1 cellular context compared by ENCODE assay signal in the genomic region with DNA sequence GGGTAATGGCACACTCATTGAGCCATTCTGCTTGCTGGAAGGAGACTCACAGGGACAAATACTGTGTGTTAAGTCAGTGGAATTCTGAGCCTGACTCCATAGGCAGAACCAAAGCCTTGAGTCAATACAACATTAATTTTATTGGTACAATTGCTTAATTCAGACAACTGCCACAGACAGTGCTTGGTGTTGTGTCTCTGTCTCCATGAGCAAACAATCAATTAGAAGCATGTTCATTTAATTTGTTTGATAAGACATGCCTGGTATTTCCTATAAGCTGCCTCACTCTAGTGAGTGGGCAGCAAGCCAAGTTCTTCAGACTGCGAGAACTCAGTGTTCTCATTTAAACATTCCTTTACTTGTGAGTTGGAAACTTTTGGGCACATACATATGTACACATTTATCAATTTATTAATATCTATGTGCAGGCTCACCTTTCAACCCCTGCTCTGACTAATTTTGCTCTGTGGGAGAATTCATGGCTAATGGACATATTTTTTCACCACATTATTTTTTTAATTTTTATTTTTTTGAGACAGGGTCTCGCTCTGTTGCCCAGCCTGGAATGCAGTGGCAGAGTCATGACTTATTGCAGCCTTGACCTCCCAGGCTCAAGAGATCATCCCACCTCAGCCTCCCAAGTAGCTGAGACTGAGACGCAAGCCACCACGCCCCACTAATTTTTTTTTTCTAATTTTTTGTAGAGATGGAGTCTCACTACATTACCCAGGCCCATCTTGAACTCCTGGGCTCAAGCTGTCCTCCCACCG.
A peak's percentile ranks its signal among the peaks of the same experiment; 100 is the strongest.
TF ChIP-seq lines count a peak whose summit lies in the region.

No MANE protein-coding gene starts in this region.

TF ChIP-seq in HEK293, 187 proteins besides CTCF, POLR2A, EP300 and RAD21 (continued from another document):
- TF ChIP-seq, protein P1, sequence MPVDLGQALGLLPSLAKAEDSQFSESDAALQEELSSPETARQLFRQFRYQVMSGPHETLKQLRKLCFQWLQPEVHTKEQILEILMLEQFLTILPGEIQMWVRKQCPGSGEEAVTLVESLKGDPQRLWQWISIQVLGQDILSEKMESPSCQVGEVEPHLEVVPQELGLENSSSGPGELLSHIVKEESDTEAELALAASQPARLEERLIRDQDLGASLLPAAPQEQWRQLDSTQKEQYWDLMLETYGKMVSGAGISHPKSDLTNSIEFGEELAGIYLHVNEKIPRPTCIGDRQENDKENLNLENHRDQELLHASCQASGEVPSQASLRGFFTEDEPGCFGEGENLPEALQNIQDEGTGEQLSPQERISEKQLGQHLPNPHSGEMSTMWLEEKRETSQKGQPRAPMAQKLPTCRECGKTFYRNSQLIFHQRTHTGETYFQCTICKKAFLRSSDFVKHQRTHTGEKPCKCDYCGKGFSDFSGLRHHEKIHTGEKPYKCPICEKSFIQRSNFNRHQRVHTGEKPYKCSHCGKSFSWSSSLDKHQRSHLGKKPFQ (tag by site-specific recombination; IDR thresholded peaks at IDR 0.05): no peak
- no peak for TF ChIP-seq ZNF155 (tag by site-specific recombination; IDR thresholded peaks at IDR 0.05)
- no peak for TF ChIP-seq ZNF560 (tag by site-specific recombination; IDR thresholded peaks at IDR 0.05; ENCODE audit: borderline replicate concordance)
- TF ChIP-seq ZNF701 (tag by site-specific recombination; IDR thresholded peaks at IDR 0.05): no peak
- no peak for TF ChIP-seq ZNF423 (tag by site-specific recombination; IDR thresholded peaks at IDR 0.05)
- no peak for TF ChIP-seq ZNF558 (tag by site-specific recombination; IDR thresholded peaks at IDR 0.05)
- no peak for TF ChIP-seq ZNF626 (tag by site-specific recombination; IDR thresholded peaks at IDR 0.05)
- TF ChIP-seq ZNF184 (tag by site-specific recombination; IDR thresholded peaks at IDR 0.05): no peak
- TF ChIP-seq, protein P2, sequence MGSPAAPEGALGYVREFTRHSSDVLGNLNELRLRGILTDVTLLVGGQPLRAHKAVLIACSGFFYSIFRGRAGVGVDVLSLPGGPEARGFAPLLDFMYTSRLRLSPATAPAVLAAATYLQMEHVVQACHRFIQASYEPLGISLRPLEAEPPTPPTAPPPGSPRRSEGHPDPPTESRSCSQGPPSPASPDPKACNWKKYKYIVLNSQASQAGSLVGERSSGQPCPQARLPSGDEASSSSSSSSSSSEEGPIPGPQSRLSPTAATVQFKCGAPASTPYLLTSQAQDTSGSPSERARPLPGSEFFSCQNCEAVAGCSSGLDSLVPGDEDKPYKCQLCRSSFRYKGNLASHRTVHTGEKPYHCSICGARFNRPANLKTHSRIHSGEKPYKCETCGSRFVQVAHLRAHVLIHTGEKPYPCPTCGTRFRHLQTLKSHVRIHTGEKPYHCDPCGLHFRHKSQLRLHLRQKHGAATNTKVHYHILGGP (tag by site-specific recombination; IDR thresholded peaks at IDR 0.05): no peak
- TF ChIP-seq, protein P3, sequence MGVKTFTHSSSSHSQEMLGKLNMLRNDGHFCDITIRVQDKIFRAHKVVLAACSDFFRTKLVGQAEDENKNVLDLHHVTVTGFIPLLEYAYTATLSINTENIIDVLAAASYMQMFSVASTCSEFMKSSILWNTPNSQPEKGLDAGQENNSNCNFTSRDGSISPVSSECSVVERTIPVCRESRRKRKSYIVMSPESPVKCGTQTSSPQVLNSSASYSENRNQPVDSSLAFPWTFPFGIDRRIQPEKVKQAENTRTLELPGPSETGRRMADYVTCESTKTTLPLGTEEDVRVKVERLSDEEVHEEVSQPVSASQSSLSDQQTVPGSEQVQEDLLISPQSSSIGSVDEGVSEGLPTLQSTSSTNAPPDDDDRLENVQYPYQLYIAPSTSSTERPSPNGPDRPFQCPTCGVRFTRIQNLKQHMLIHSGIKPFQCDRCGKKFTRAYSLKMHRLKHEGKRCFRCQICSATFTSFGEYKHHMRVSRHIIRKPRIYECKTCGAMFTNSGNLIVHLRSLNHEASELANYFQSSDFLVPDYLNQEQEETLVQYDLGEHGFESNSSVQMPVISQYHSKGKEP (tag by site-specific recombination; IDR thresholded peaks at IDR 0.05): peak; percentile 47; the same call in 1 of the 2 replicates
- TF ChIP-seq ZNF785 (tag by site-specific recombination; IDR thresholded peaks at IDR 0.05): no peak
- TF ChIP-seq FEZF1 (tag by site-specific recombination; IDR thresholded peaks at IDR 0.05): peak; percentile 56
- no peak for TF ChIP-seq ZNF521 (tag by site-specific recombination; IDR thresholded peaks at IDR 0.05)
- TF ChIP-seq ZNF707 (tag by site-specific recombination; IDR thresholded peaks at IDR 0.05): no peak
- no peak for TF ChIP-seq ZNF830 (tag by site-specific recombination; IDR thresholded peaks at IDR 0.05; ENCODE audit: low read depth)
- TF ChIP-seq, protein P4, sequence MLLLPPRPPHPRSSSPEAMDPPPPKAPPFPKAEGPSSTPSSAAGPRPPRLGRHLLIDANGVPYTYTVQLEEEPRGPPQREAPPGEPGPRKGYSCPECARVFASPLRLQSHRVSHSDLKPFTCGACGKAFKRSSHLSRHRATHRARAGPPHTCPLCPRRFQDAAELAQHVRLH (tag by site-specific recombination; IDR thresholded peaks at IDR 0.05): no peak
- TF ChIP-seq ZBTB1 (tag by site-specific recombination; IDR thresholded peaks at IDR 0.05): no peak
- no peak for TF ChIP-seq ZNF404 (tag by site-specific recombination; IDR thresholded peaks at IDR 0.05)
- peak; percentile 20 for TF ChIP-seq ZNF510 (tag by site-specific recombination; IDR thresholded peaks at IDR 0.05; ENCODE audit: insufficient replicate concordance)
